ENCODE assay signal across 9 cellular contexts in the genomic region with DNA sequence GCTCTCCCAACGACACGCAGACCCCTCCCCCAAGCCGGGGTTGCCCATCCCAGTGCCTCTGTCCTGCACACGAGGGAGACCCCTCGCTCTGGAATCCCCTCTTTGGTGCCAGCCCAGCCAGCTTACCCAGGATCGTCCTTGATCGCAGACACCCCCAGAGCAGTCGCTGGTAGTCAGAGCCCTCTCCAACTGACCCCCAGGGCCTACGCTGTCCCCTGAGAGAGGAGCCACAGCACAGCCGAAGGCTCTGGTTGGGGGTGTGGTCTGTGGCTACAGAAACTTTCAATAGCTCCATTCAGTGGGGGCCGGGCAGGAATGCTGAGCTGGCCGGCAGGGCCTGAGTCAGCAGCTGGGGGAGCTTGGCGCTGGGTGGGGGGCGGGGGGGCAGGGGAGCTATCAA. TPM values are rescaled to one million over a fixed set of nuclear protein-coding genes. Genes with fewer than 3 reads are reported as not detected.
A peak's percentile ranks its signal among the peaks of the same experiment; 100 is the strongest.
DNase-seq lines count a peak whose midpoint lies in the region; FAIRE-seq and TF ChIP-seq lines count a peak whose summit lies in the region.
"Had no signal": no experiment of that assay in that cellular context is flagged by ENCODE, and none has a peak within 500 bp of the region (broad histone marks: within the 10 kb centered on the region; RNA-seq: fewer than 3 reads in every experiment).

A gene with protein sequence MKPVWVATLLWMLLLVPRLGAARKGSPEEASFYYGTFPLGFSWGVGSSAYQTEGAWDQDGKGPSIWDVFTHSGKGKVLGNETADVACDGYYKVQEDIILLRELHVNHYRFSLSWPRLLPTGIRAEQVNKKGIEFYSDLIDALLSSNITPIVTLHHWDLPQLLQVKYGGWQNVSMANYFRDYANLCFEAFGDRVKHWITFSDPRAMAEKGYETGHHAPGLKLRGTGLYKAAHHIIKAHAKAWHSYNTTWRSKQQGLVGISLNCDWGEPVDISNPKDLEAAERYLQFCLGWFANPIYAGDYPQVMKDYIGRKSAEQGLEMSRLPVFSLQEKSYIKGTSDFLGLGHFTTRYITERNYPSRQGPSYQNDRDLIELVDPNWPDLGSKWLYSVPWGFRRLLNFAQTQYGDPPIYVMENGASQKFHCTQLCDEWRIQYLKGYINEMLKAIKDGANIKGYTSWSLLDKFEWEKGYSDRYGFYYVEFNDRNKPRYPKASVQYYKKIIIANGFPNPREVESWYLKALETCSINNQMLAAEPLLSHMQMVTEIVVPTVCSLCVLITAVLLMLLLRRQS (minus strand): TSS at position 268 of the 400 bp plus-strand sequence. CDS start 633 bp downstream, outside the sequence.

- H3K36me3 ChIP-seq in KMS-11 (ENCODE audit: insufficient read depth) (no peaks in the 10 kb centered on the region), mesenchymal stem cell (ENCODE audit: control insufficient read depth in 1 of 2, insufficient read depth in 2 of 2, low read depth in 1 of 2, low read length in 2 of 2) (peaks cover 0 to 12% of the 10 kb centered on the region in 2 experiments)
- H3K36me3 ChIP-seq: heart left ventricle had no signal

- 16% methylated on average over 14 of the region's 14 CpGs for WGBS in mesenchymal stem cell

- TF ChIP-seq CTCF in AG09309 (IDR thresholded peaks at IDR 0.05; ENCODE audit: control insufficient read depth, insufficient read depth, low read depth, low read length, missing control alignments) = no peak
- TF ChIP-seq CTCF in KMS-11 (conservative IDR thresholded peaks at IDR 0.05; ENCODE audit: low read depth, low read length) = no peak
- no peak for TF ChIP-seq CTCF in choroid plexus epithelial cell (conservative IDR thresholded peaks at IDR 0.05; ENCODE audit: low read depth, low read length)

- no peaks in the 10 kb centered on the region for H4K20me1 ChIP-seq in KMS-11 (ENCODE audit: insufficient read depth)

- no peak for FAIRE-seq in GM12891 (lab: Jason Lieb, UNC)

- peak within 1 kb of the TSS; percentile 48 to 83 for H3K4ac ChIP-seq in mesenchymal stem cell (ENCODE audit: low read depth in 1 of 2, low read length in 2 of 2)

- peak within 1 kb of the TSS in 1 of 2 experiments; percentile 38 for H3K14ac ChIP-seq in mesenchymal stem cell (ENCODE audit: low read length in 2 of 2)

- H4K91ac ChIP-seq in mesenchymal stem cell (ENCODE audit: low read length) = peak within 1 kb of the TSS; percentile 84

- peak within 1 kb of the TSS; percentile 43 for H2BK120ac ChIP-seq in mesenchymal stem cell (ENCODE audit: low read depth, low read length)

- H4K8ac ChIP-seq in mesenchymal stem cell (ENCODE audit: low read length) = peak within 1 kb of the TSS; percentile 85

- peak within 1 kb of the TSS; percentile 83 for H2BK15ac ChIP-seq in mesenchymal stem cell (ENCODE audit: low read depth, poor library complexity, severe bottlenecking)

- H3K27ac ChIP-seq in KMS-11 (no peak within 1 kb of the TSS), mesenchymal stem cell (ENCODE audit: low read length, poor library complexity, severe bottlenecking) (peak within 1 kb of the TSS; percentile 48)
- H3K27ac ChIP-seq: heart left ventricle had no signal

- DNase-seq in AG09309 (ENCODE audit: low read depth) (no peak), choroid plexus epithelial cell (ENCODE audit: low read depth) (peak; percentile 68), mesenchymal stem cell (peak; percentile 66), GM12891 (ENCODE audit: insufficient read length, low spot score) (no peak), NCI-H1092 treated with DMSO at 0.1 percent for 48 hours (lab: John Stamatoyannopoulos, UW) (no peak), NCI-H2107 (lab: John Stamatoyannopoulos, UW) (no peak), superior temporal gyrus (ENCODE audit: extremely low spot score) (no peak)
- DNase-seq: heart left ventricle had no signal

- H3K27me3 ChIP-seq in KMS-11 (ENCODE audit: insufficient read depth, low read depth) (no peaks in the 10 kb centered on the region), mesenchymal stem cell (ENCODE audit: control insufficient read depth in 1 of 2, insufficient read depth in 1 of 2, low read length in 2 of 2) (no peaks in the 10 kb centered on the region)
- H3K27me3 ChIP-seq: heart left ventricle had no signal

- H3K4me1 ChIP-seq in KMS-11 (ENCODE audit: low read depth, poor library complexity, severe bottlenecking) (peaks cover 16% of the 10 kb centered on the region), mesenchymal stem cell (ENCODE audit: control insufficient read depth, insufficient read depth, low read depth, low read length) (peaks cover 29% of the 10 kb centered on the region)

- no peaks in the 10 kb centered on the region for H3K9me3 ChIP-seq in mesenchymal stem cell (ENCODE audit: control insufficient read depth, low read length)
- H3K9me3 ChIP-seq: heart left ventricle had no signal

- H3K79me2 ChIP-seq in KMS-11 (ENCODE audit: insufficient read depth, low read depth) = no peaks in the 10 kb centered on the region

- H3K23ac ChIP-seq in mesenchymal stem cell (ENCODE audit: low read length in 2 of 2) = peak within 1 kb of the TSS in 1 of 2 experiments; percentile 23

- H2BK12ac ChIP-seq in mesenchymal stem cell (ENCODE audit: low read length in 2 of 2) = peak within 1 kb of the TSS; percentile 64 to 97

- TF ChIP-seq POLR2A in GM12891 (IDR thresholded peaks at IDR 0.05; ENCODE audit: low read depth, low read length) = no peak

- peak within 1 kb of the TSS; percentile 58 for H2BK5ac ChIP-seq in mesenchymal stem cell (ENCODE audit: low read depth, low read length, poor library complexity, severe bottlenecking)

- H3K4me3 ChIP-seq in AG09309 (ENCODE audit: control insufficient read depth, low read depth, low read length) (peak within 1 kb of the TSS; percentile 1), KMS-11 (IDR thresholded peaks at IDR 0.05; ENCODE audit: insufficient read depth, low read depth, low read length) (no peak within 1 kb of the TSS), choroid plexus epithelial cell (ENCODE audit: low read depth, low read length) (no peak within 1 kb of the TSS), mesenchymal stem cell (ENCODE audit: insufficient read depth in 1 of 2, low read depth in 1 of 2, low read length in 2 of 2) (no peak within 1 kb of the TSS)
- H3K4me3 ChIP-seq: heart left ventricle had no signal

- peak within 1 kb of the TSS; percentile 90 for H2AK5ac ChIP-seq in mesenchymal stem cell (ENCODE audit: low read length, severe bottlenecking)

- peak within 1 kb of the TSS; percentile 86 to 88 for H3K18ac ChIP-seq in mesenchymal stem cell (ENCODE audit: low read depth in 1 of 2, low read length in 2 of 2)

- H2AFZ ChIP-seq in KMS-11 (ENCODE audit: low read depth) = no peak within 1 kb of the TSS
- peak within 1 kb of the TSS; percentile 60 for H2AFZ ChIP-seq in mesenchymal stem cell (ENCODE audit: low read depth, low read length)

- H3K9ac ChIP-seq in KMS-11 (no peak within 1 kb of the TSS), mesenchymal stem cell (ENCODE audit: low read length) (no peak within 1 kb of the TSS)

- peaks cover 12% of the 10 kb centered on the region for H3K79me1 ChIP-seq in mesenchymal stem cell (replicated peaks; ENCODE audit: low read length, poor library complexity, severe bottlenecking)

- H3K4me2 ChIP-seq in KMS-11 (0 out of 2 replicates have a peak within 1 kb of the TSS, but pooled peaks have one; percentile 7), mesenchymal stem cell (ENCODE audit: low read length, poor library complexity, severe bottlenecking) (peak within 1 kb of the TSS; percentile 55)

TF ChIP-seq in GM12891, 5 proteins besides CTCF, POLR2A, EP300 and RAD21:
- no peak for TF ChIP-seq TAF1 (IDR thresholded peaks at IDR 0.05; ENCODE audit: low read depth, low read length)
- no peak for TF ChIP-seq SPI1 (IDR thresholded peaks at IDR 0.05; ENCODE audit: low read depth, low read length)
- no peak for TF ChIP-seq PAX5 (IDR thresholded peaks at IDR 0.05; ENCODE audit: insufficient read depth, low read length, severe bottlenecking)
- TF ChIP-seq POLR2AphosphoS5 (IDR thresholded peaks at IDR 0.05; ENCODE audit: low read depth, low read length) = no peak
- no peak for TF ChIP-seq POU2F2 (IDR thresholded peaks at IDR 0.05; ENCODE audit: low read depth, low read length)

RNA-seq across cellular contexts. Expression of the gene that starts here (rescaled TPM):
- polyA plus RNA-seq in mesenchymal stem cell (2013, experiment 1 of 2) = 1.5 TPM
- polyA plus RNA-seq in mesenchymal stem cell (2013, experiment 2 of 2) = 1.2 TPM
- polyA plus RNA-seq in GM12891 (2012; ENCODE audit: low read depth, missing spikeins) = 0.12 TPM
- polyA plus RNA-seq: heart left ventricle had no signal

Comparison
In these comparisons a context has a peak if more than half of its experiments do, and no peak if none do; other contexts are left out.
1. DNase-seq: peak in choroid plexus epithelial cell (single experiment) and mesenchymal stem cell (single experiment); none in AG09309 (single experiment), GM12891 (single experiment), NCI-H1092 treated with DMSO at 0.1 percent for 48 hours (single experiment), NCI-H2107 (single experiment) and superior temporal gyrus (single experiment).